Comparison of ENCODE assay signal across 18 cellular contexts in the genomic region with DNA sequence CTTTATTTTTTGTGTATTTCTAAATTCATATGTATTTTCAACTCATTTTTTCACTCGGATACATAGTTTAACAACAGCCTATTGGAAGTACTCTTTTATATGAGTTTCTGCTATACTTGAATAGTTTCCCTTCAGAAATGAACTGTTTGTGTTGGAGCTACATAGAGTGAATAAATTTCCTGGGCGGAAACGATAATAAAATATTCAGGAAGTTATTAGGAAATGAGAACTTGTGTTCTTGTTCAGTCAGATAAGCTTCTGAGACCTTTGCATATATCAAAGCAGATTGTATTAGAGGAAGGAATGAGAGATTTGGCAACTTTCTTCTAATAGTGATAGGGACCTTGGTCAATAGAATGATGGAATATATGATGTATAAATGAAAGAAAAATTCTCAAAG. TPM values are rescaled to one million over a fixed set of nuclear protein-coding genes. Genes with fewer than 3 reads are reported as not detected.
A peak's percentile ranks its signal among the peaks of the same experiment; 100 is the strongest.
DNase-seq lines count a peak whose midpoint lies in the region; ATAC-seq, FAIRE-seq and TF ChIP-seq lines count a peak whose summit lies in the region.
"Had no signal": no experiment of that assay in that cellular context is flagged by ENCODE, and none has a peak within 500 bp of the region (broad histone marks: within the 10 kb centered on the region; RNA-seq: fewer than 3 reads in every experiment).

No MANE protein-coding gene starts in this region.

- H3K4me3 ChIP-seq in SK-N-MC (peak overlapping the region; percentile 26; the same call in 1 of the 2 replicates), kidney (ENCODE audit: low read length in 2 of 2) (no peak overlapping the region)
- H3K4me3 ChIP-seq: GM23248 had no signal

- intact Hi-C loops in kidney (cut with DNase I) (no loop called here), Right ventricle myocardium inferior (cut with DNase I) (no loop called here)

- H3K4me1 ChIP-seq in kidney (ENCODE audit: control insufficient read depth in 1 of 2, insufficient read depth in 1 of 2, low read depth in 1 of 2, low read length in 2 of 2), result peaks cover 14 to 26% of the 10 kb centered on the region in 2 donors

- H3K27ac ChIP-seq in SK-N-MC (peak overlapping the region; percentile 20; the same call in 1 of the 2 replicates), kidney (ENCODE audit: low read depth in 2 of 2, low read length in 2 of 2) (no peak overlapping the region)
- H3K27ac ChIP-seq: GM23248 had no signal

- no peak overlapping the region for H3K9ac ChIP-seq in SK-N-MC (ENCODE audit: insufficient read length)
- H3K9ac ChIP-seq in kidney (ENCODE audit: low read length in 2 of 2), result no peak overlapping the region
- H3K9ac ChIP-seq: GM23248, SK-N-SH had no signal

- no peaks in the 10 kb centered on the region for H3K9me3 ChIP-seq in SK-N-MC (ENCODE audit: low read depth, low read length)
- H3K9me3 ChIP-seq in kidney (ENCODE audit: control insufficient read depth in 1 of 2, low read length in 2 of 2), result no peaks in the 10 kb centered on the region
- H3K9me3 ChIP-seq: SK-N-SH had no signal

- no peak for ATAC-seq in HG02588 (IDR thresholded peaks at IDR 0.05; ENCODE audit: unreplicated experiment)
- ATAC-seq in Right ventricle myocardium inferior, result no peak
- no peak for ATAC-seq in HG03457 (IDR thresholded peaks at IDR 0.05; ENCODE audit: unreplicated experiment)
- ATAC-seq: HepG2 had no signal

- FAIRE-seq in kidney (lab: Jason Lieb, UNC) (peak; percentile 57), D721Med (lab: Jason Lieb, UNC) (no peak)
- FAIRE-seq: G401.6, HepG2 had no signal

- no peak for TF ChIP-seq CTCF in kidney (IDR thresholded peaks at IDR 0.05; ENCODE audit: borderline replicate concordance, extremely low read depth, insufficient read depth)
- TF ChIP-seq CTCF in D721Med (IDR thresholded peaks at IDR 0.05; ENCODE audit: insufficient read depth, missing control alignments), result no peak

- H3K36me3 ChIP-seq in SK-N-MC (ENCODE audit: insufficient read depth, low read length) (no peaks in the 10 kb centered on the region), kidney (ENCODE audit: control insufficient read depth in 1 of 2, insufficient read depth in 2 of 2, low read length in 2 of 2) (no peaks in the 10 kb centered on the region)

- DNase-seq in SK-N-MC (ENCODE audit: low read depth, low spot score) (peak; percentile 87), dermis blood vessel endothelial cell (peak; percentile 78), kidney (no peak), Right ventricle myocardium inferior (ENCODE audit: missing footprints) (no peak), D721Med (ENCODE audit: insufficient read length, low spot score) (no peak)
- DNase-seq: ACHN, DMS 273 treated with DMSO at 0.1 percent for 48 hours, GM23248, HCEC 1CT, NCI-H1105 treated with DMSO at 0.1 percent for 48 hours, NCI-H1694, NCI-H2081 treated with DMSO at 0.1 percent for 48 hours, Right ventricle myocardium superior, SK-N-SH had no signal

RNA-seq across cellular contexts. Expression of a gene that starts 27.3 kb away (rescaled TPM):
- total RNA-seq in dermis blood vessel endothelial cell (6.3 and 9.4 TPM in 2 replicates), kidney (43.3 TPM), Right ventricle myocardium inferior (13.4 TPM)
- 12.4 TPM for polyA plus RNA-seq in kidney (ENCODE audit: insufficient read depth, low read depth, low replicate concordance)

Comparison
In these comparisons a context has a peak if more than half of its experiments do, and no peak if none do; other contexts are left out.
1. DNase-seq: peak in SK-N-MC (single experiment) and dermis blood vessel endothelial cell (single experiment); none in kidney (single experiment), Right ventricle myocardium inferior (single experiment) and D721Med (single experiment).